Comparison of ENCODE assay signal across 15 cellular contexts in genomic region chr7:139431010-139431409, GRCh38. TPM values are rescaled to one million over a fixed set of nuclear protein-coding genes. Genes with fewer than 3 reads are reported as not detected.
DNase-seq lines count a peak whose midpoint lies in the region; ATAC-seq and TF ChIP-seq lines count a peak whose summit lies in the region.
"Had no signal": no experiment of that assay in that cellular context is flagged by ENCODE, and none has a peak within 500 bp of the region (broad histone marks: within the 10 kb centered on the region; RNA-seq: fewer than 3 reads in every experiment).

No MANE protein-coding gene starts in this region.

- H3K4me3 ChIP-seq in breast epithelium (no peak overlapping the region), mucosa of descending colon (no peak overlapping the region), aorta (ENCODE audit: low read length in 2 of 2) (no peak overlapping the region)
- H3K4me3 ChIP-seq: neural progenitor cell had no signal

- intact Hi-C loops in breast epithelium (cut with DNase I; ENCODE audit: low total_unique reads) (no loop called here), MCF 10A (cut with micrococcal nuclease) (no loop called here), mucosa of descending colon (cut with DNase I, micrococcal nuclease) (no loop called here), aorta (cut with DNase I) (loop anchor here in 1 of 2 donors (5.0 kb wide), 1 partner anchor 69 kb away; no protein-coding TSS in a partner anchor)

- no peaks in the 10 kb centered on the region for H3K4me1 Mint-ChIP-seq in MCF 10A (ENCODE audit: insufficient read depth, unreplicated experiment)

- peak overlapping the region; percentile 0 to 43 for H3K27ac ChIP-seq in breast epithelium
- peak overlapping the region; percentile 56 for H3K27ac ChIP-seq in caudate nucleus (ENCODE audit: low read depth, low read length)
- H3K27ac ChIP-seq in aorta (ENCODE audit: low read depth in 1 of 2, low read length in 2 of 2): peak overlapping the region in 1 of 2 donors; percentile 60
- H3K27ac ChIP-seq: neural progenitor cell had no signal

- no peak for TF ChIP-seq CTCF in breast epithelium (IDR thresholded peaks at IDR 0.05)
- no peak for TF ChIP-seq CTCF in MCF 10A (IDR thresholded peaks at IDR 0.05; ENCODE audit: unreplicated experiment)
- TF ChIP-seq CTCF in mucosa of descending colon (IDR thresholded peaks at IDR 0.05): no peak

- H3K27me3 Mint-ChIP-seq in MCF 10A (ENCODE audit: insufficient read depth, unreplicated experiment): no peaks in the 10 kb centered on the region
- H3K27me3 Mint-ChIP-seq: activated naive CD4-positive, alpha-beta T cell treated with anti-CD3 and anti-CD28 coated beads, Interleukin-2, amount 10 ng/mL, durations not matched to agents 7 days and 5 days had no signal

- H3K4me1 ChIP-seq in breast epithelium: peaks cover 0 to 6% of the 10 kb centered on the region in 2 donors
- no peaks in the 10 kb centered on the region for H3K4me1 ChIP-seq in mucosa of descending colon (ENCODE audit: low read depth)
- peaks cover 0 to 12% of the 10 kb centered on the region in 2 donors for H3K4me1 ChIP-seq in aorta (ENCODE audit: control insufficient read depth in 1 of 2, insufficient read depth in 2 of 2, low read length in 2 of 2)

- DNase-seq in breast epithelium (ENCODE audit: low spot score in 2 of 2): peak; percentile 62 to 80
- no peak for DNase-seq in MCF 10A (ENCODE audit: unreplicated experiment)
- no peak for DNase-seq in caudate nucleus (lab: John Stamatoyannopoulos, UW)
- DNase-seq in mucosa of descending colon: no peak
- DNase-seq in aorta: no peak
- no peak for DNase-seq in medulla oblongata (ENCODE audit: extremely low spot score)
- DNase-seq: activated naive CD4-positive, alpha-beta T cell treated with anti-CD3 and anti-CD28 coated beads, Interleukin-2, amount 10 ng/mL, durations not matched to agents 7 days and 5 days; DND-41; H9; NCI-H774; Right ventricle myocardium superior had no signal

- H3K36me3 ChIP-seq in breast epithelium (no peaks in the 10 kb centered on the region), mucosa of descending colon (ENCODE audit: low read depth) (no peaks in the 10 kb centered on the region), aorta (ENCODE audit: control insufficient read depth in 1 of 2, insufficient read depth in 2 of 2, low read length in 1 of 2) (no peaks in the 10 kb centered on the region)
- H3K36me3 ChIP-seq: neural progenitor cell had no signal

- ATAC-seq in mucosa of descending colon (peak; percentile 40), aorta (ENCODE audit: low FRiP score) (peak; percentile 39), HG03159 (IDR thresholded peaks at IDR 0.05; ENCODE audit: unreplicated experiment) (no peak), GM21526 (IDR thresholded peaks at IDR 0.05; ENCODE audit: low FRiP score, unreplicated experiment) (no peak)

- H3K27ac Mint-ChIP-seq in MCF 10A (ENCODE audit: low read depth, unreplicated experiment): no peak overlapping the region
- H3K27ac Mint-ChIP-seq: activated naive CD4-positive, alpha-beta T cell treated with anti-CD3 and anti-CD28 coated beads, Interleukin-2, amount 10 ng/mL, durations not matched to agents 7 days and 5 days; neural progenitor cell had no signal

- no peak for TF ChIP-seq POLR2A in breast epithelium (IDR thresholded peaks at IDR 0.05)

- 4 to 7% methylated on average over 2 of the region's 2 CpGs for WGBS in aorta, 2 donors

- H3K27me3 ChIP-seq in breast epithelium (no peaks in the 10 kb centered on the region), aorta (ENCODE audit: control insufficient read depth in 1 of 2, insufficient read depth in 2 of 2, low read length in 1 of 2) (no peaks in the 10 kb centered on the region)
- H3K27me3 ChIP-seq: neural progenitor cell had no signal

- POLR2A ChIA-PET in MCF 10A (lab: Yijun Ruan, JAX): interaction anchor here (0.7 to 1.5 kb wide), 4 partner anchors 9 to 443 kb away, joined by 3 to 5 read pairs (median 4); no protein-coding TSS in a partner anchor

- no TSS peak for BruUV-seq in MCF 10A (replicated peaks; lab: Mats Ljungman, UMichigan)

- no peaks in the 10 kb centered on the region for H3K9me3 Mint-ChIP-seq in MCF 10A (ENCODE audit: unreplicated experiment)
- H3K9me3 Mint-ChIP-seq: activated naive CD4-positive, alpha-beta T cell treated with anti-CD3 and anti-CD28 coated beads, Interleukin-2, amount 10 ng/mL, durations not matched to agents 7 days and 5 days; H9; neural progenitor cell had no signal

- CTCF ChIA-PET in MCF 10A (lab: Yijun Ruan, JAX): interaction anchor here (0.5 to 1.5 kb wide), 7 partner anchors 11 to 381 kb away, joined by 3 to 5 read pairs (median 4); no protein-coding TSS in a partner anchor

- H3K9me3 ChIP-seq in breast epithelium (no peaks in the 10 kb centered on the region), mucosa of descending colon (no peaks in the 10 kb centered on the region), aorta (ENCODE audit: control insufficient read depth, low read length) (no peaks in the 10 kb centered on the region)

- peaks cover 35% of the 10 kb centered on the region for H3K36me3 Mint-ChIP-seq in MCF 10A (ENCODE audit: insufficient read depth, unreplicated experiment)

- no peak overlapping the region for H3K4me3 Mint-ChIP-seq in MCF 10A (ENCODE audit: unreplicated experiment)
- H3K4me3 Mint-ChIP-seq: activated naive CD4-positive, alpha-beta T cell treated with anti-CD3 and anti-CD28 coated beads, Interleukin-2, amount 10 ng/mL, durations not matched to agents 7 days and 5 days; H9; neural progenitor cell had no signal

RNA-seq across cellular contexts. Expression of gene KLRG2, which starts 52.5 kb away (rescaled TPM):
- total RNA-seq in breast epithelium (1 to 10 TPM in 1 of 3 donors, under 1 TPM in 2; 0.33 to 1.3 (median 0.48) TPM), MCF 10A (2022) (0.19 TPM in 1 of 2 replicates, not detected in the other), mucosa of descending colon (not detected), aorta (not detected)
- polyA plus RNA-seq in aorta: not detected
- total RNA-seq: cerebellum, Right ventricle myocardium superior had no signal

Comparison
In these comparisons a context has a peak if more than half of its experiments do, and no peak if none do; other contexts are left out.
1. DNase-seq: peak in breast epithelium (2 of 2); none in MCF 10A (single experiment), caudate nucleus (0 of 61), mucosa of descending colon (0 of 3), aorta (0 of 2) and medulla oblongata (single experiment).
2. ATAC-seq: peak in mucosa of descending colon (single experiment) and aorta (single experiment); none in HG03159 (single experiment) and GM21526 (single experiment).